In the genomic region with DNA sequence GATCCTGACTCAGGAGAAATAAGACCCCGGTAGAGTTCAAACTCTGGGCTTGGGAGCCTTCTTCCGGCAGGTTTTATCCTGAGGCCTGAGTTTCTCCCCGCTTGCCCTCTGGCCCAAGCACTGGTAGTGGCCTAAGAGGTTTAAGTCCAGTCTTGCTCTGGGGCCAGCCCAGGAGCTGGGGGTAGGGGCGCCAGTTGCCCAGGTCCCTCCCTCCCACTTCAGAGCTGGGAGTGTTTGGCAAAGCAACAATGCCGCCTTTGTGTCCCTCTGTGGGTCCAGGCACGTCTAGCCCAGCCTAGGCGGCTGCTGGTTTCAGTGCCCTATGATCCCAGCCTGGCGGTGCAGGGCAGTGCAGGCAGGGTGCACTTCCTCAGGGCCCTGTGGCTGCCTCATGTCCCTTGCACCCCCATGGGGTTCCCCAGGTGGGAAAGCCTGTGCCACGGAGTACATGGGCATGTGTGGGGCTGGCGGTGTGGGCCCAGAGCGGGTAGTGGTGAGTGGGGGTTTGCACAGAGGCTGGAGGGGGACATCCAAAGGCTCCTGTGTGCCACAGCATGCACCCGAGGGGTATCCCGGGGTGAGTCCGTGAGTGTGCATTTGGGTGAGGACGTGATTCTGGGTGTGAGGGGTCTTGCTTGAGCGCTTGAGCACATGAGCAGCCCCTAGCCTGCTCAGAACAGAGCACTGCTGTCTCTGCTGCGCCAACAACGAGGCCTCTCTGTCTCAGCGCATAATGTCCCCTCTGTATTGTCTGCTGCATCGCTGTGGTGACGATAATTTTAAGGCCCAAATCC, we compare ENCODE assay signal across 11 cellular contexts.
DNase-seq lines count a peak whose midpoint lies in the region; ATAC-seq and TF ChIP-seq lines count a peak whose summit lies in the region.
"Had no signal": no experiment of that assay in that cellular context is flagged by ENCODE, and none has a peak within 500 bp of the region (broad histone marks: within the 10 kb centered on the region; RNA-seq: fewer than 3 reads in every experiment).

No MANE protein-coding gene starts in this region.

- H3K9me3 ChIP-seq in mammary epithelial cell (replicated peaks; ENCODE audit: insufficient read depth, low read length): no peaks in the 10 kb centered on the region
- no peaks in the 10 kb centered on the region for H3K9me3 ChIP-seq in liver (ENCODE audit: control insufficient read depth in 4 of 4, low read length in 3 of 4)

- H3K27me3 ChIP-seq in mammary epithelial cell (ENCODE audit: insufficient read depth, low read length) (no peaks in the 10 kb centered on the region), liver (ENCODE audit: control insufficient read depth in 4 of 4, insufficient read depth in 4 of 4, low read length in 3 of 4) (no peaks in the 10 kb centered on the region)

- H3K4me3 ChIP-seq in mammary epithelial cell (replicated peaks in 1 of 3; ENCODE audit: insufficient read depth in 1 of 3, low read depth in 2 of 3, low read length in 3 of 3) (no peak overlapping the region), liver (ENCODE audit: low read depth in 1 of 3, low read length in 3 of 3) (no peak overlapping the region)

- ATAC-seq in stimulated activated effector memory CD8-positive, alpha-beta T cell treated with anti-CD3 and anti-CD28 coated beads, Interleukin-12 subunit alpha, Interleukin-12 subunit beta, amount 100 ng/mL, for 72 hours: peak; percentile 32
- no peak for ATAC-seq in GM18867 (IDR thresholded peaks at IDR 0.05; ENCODE audit: unreplicated experiment)
- no peak for ATAC-seq in HG02798 (IDR thresholded peaks at IDR 0.05; ENCODE audit: poor library complexity, unreplicated experiment)

- in situ Hi-C loops in mammary epithelial cell (cut with MboI; ENCODE audit: low sequenced_read_pairs in 2 of 2): no loop called here

- H3K27ac Mint-ChIP-seq in stimulated activated effector memory CD8-positive, alpha-beta T cell treated with anti-CD3 and anti-CD28 coated beads, Interleukin-12 subunit alpha, Interleukin-12 subunit beta, amount 100 ng/mL, for 72 hours: no peak overlapping the region
- H3K27ac Mint-ChIP-seq: activated CD4-positive, alpha-beta memory T cell treated with anti-CD3 and anti-CD28 coated beads for 36 hours; activated naive CD8-positive, alpha-beta T cell had no signal

- TF ChIP-seq CTCF in mammary epithelial cell (conservative IDR thresholded peaks at IDR 0.05 in 1 of 2, IDR thresholded peaks at IDR 0.05 in 1 of 2; ENCODE audit: extremely low read depth in 1 of 2, insufficient read depth in 1 of 2, low read depth in 1 of 2, low read length in 2 of 2): no peak
- TF ChIP-seq CTCF in liver (IDR thresholded peaks at IDR 0.05; ENCODE audit: low read depth, low read length, missing input control): no peak

- H4K20me1 ChIP-seq in mammary epithelial cell (ENCODE audit: insufficient read depth, low read length): no peaks in the 10 kb centered on the region

- H3K9ac ChIP-seq in mammary epithelial cell (ENCODE audit: insufficient read depth, low read length): no peak overlapping the region
- no peak overlapping the region for H3K9ac ChIP-seq in liver (ENCODE audit: low read depth in 1 of 2, low read length in 2 of 2)

- no TSS peak for BruUV-seq in mammary epithelial cell (replicated peaks; lab: Mats Ljungman, UMichigan)

- no peaks in the 10 kb centered on the region for H3K79me2 ChIP-seq in mammary epithelial cell (ENCODE audit: insufficient read depth, low read length)

- peak overlapping the region; percentile 37 for H3K4me2 ChIP-seq in mammary epithelial cell (ENCODE audit: insufficient read depth, low read depth, low read length)

- no peak for TF ChIP-seq RAD21 in liver (IDR thresholded peaks at IDR 0.05)

- peaks cover 20% of the 10 kb centered on the region for H3K4me1 ChIP-seq in mammary epithelial cell (ENCODE audit: insufficient read depth, low read length)
- H3K4me1 ChIP-seq in liver (ENCODE audit: control insufficient read depth in 4 of 4, insufficient read depth in 4 of 4, low read length in 3 of 4): no peaks in the 10 kb centered on the region

- DNase-seq in HuH-7.5 (ENCODE audit: low spot score) (peak; percentile 67), mammary epithelial cell (peak; percentile 70), NCI-H2107 (lab: John Stamatoyannopoulos, UW) (no peak)
- no peak for DNase-seq in stimulated activated effector memory CD8-positive, alpha-beta T cell treated with anti-CD3 and anti-CD28 coated beads, Interleukin-12 subunit alpha, Interleukin-12 subunit beta, amount 100 ng/mL, for 72 hours (ENCODE audit: low spot score in 2 of 2)
- DNase-seq in stimulated activated CD4-positive, alpha-beta T cell treated with anti-CD3 and anti-CD28 coated beads, Interleukin-12 subunit alpha, Interleukin-12 subunit beta, amount 100 ng/mL, for 4 hours: no peak
- DNase-seq: activated CD4-positive, alpha-beta memory T cell treated with anti-CD3 and anti-CD28 coated beads for 36 hours; KG1 had no signal

- H3K4me3 Mint-ChIP-seq in stimulated activated effector memory CD8-positive, alpha-beta T cell treated with anti-CD3 and anti-CD28 coated beads, Interleukin-12 subunit alpha, Interleukin-12 subunit beta, amount 100 ng/mL, for 72 hours: no peak overlapping the region
- H3K4me3 Mint-ChIP-seq: activated CD4-positive, alpha-beta memory T cell treated with anti-CD3 and anti-CD28 coated beads for 36 hours; activated naive CD8-positive, alpha-beta T cell had no signal

- dilution Hi-C loops in mammary epithelial cell (cut with HindIII; ENCODE audit: low sequenced_read_pairs): no loop called here

- no peaks in the 10 kb centered on the region for H3K9me3 Mint-ChIP-seq in stimulated activated effector memory CD8-positive, alpha-beta T cell treated with anti-CD3 and anti-CD28 coated beads, Interleukin-12 subunit alpha, Interleukin-12 subunit beta, amount 100 ng/mL, for 72 hours
- H3K9me3 Mint-ChIP-seq: activated CD4-positive, alpha-beta memory T cell treated with anti-CD3 and anti-CD28 coated beads for 36 hours had no signal

- H3K36me3 Mint-ChIP-seq in stimulated activated effector memory CD8-positive, alpha-beta T cell treated with anti-CD3 and anti-CD28 coated beads, Interleukin-12 subunit alpha, Interleukin-12 subunit beta, amount 100 ng/mL, for 72 hours: no peaks in the 10 kb centered on the region
- H3K36me3 Mint-ChIP-seq: activated CD4-positive, alpha-beta memory T cell treated with anti-CD3 and anti-CD28 coated beads for 36 hours; activated naive CD8-positive, alpha-beta T cell had no signal

- no peaks in the 10 kb centered on the region for H3K4me1 Mint-ChIP-seq in stimulated activated effector memory CD8-positive, alpha-beta T cell treated with anti-CD3 and anti-CD28 coated beads, Interleukin-12 subunit alpha, Interleukin-12 subunit beta, amount 100 ng/mL, for 72 hours

- CTCF ChIA-PET in mammary epithelial cell (lab: Charles Lee; ENCODE audit: low non-redundant PET): no interaction called here

- 24% methylated on average over 18 of the region's 21 CpGs for WGBS in mammary epithelial cell (ENCODE audit: low coverage, missing lambda C conversion rate)
- 82% methylated on average over 21 of the region's 21 CpGs for WGBS in liver

- no peaks in the 10 kb centered on the region for H3K36me3 ChIP-seq in mammary epithelial cell (ENCODE audit: insufficient read depth, low read length)
- no peaks in the 10 kb centered on the region for H3K36me3 ChIP-seq in liver (ENCODE audit: control insufficient read depth in 4 of 4, insufficient read depth in 3 of 4, low read depth in 1 of 4, low read length in 3 of 4)

- intact Hi-C loops in mammary epithelial cell (cut with micrococcal nuclease): no loop called here

- H3K27ac ChIP-seq in mammary epithelial cell (ENCODE audit: insufficient read depth, low read depth, low read length) (no peak overlapping the region), liver (ENCODE audit: low read depth in 1 of 2, low read length in 2 of 2) (no peak overlapping the region)

- H2AFZ ChIP-seq in mammary epithelial cell (ENCODE audit: low read depth, low read length): peak overlapping the region; percentile 89

TF ChIP-seq in liver, 16 proteins besides CTCF, POLR2A, EP300 and RAD21:
- TF ChIP-seq RXRA (IDR thresholded peaks at IDR 0.05) (peak in 1 of 2 donors; percentile 16), HNF4A (conservative IDR thresholded peaks at IDR 0.05) (peak; percentile 36 to 54)
- TF ChIP-seq, protein P1, sequence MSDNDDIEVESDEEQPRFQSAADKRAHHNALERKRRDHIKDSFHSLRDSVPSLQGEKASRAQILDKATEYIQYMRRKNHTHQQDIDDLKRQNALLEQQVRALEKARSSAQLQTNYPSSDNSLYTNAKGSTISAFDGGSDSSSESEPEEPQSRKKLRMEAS (IDR thresholded peaks at IDR 0.05): no peak

Comparison
In these comparisons a context has a peak if more than half of its experiments do, and no peak if none do; other contexts are left out.
1. DNase-seq: peak in HuH-7.5 (single experiment) and mammary epithelial cell (single experiment); none in stimulated activated effector memory CD8-positive, alpha-beta T cell treated with anti-CD3 and anti-CD28 coated beads, Interleukin-12 subunit alpha, Interleukin-12 subunit beta, amount 100 ng/mL, for 72 hours (0 of 2), stimulated activated CD4-positive, alpha-beta T cell treated with anti-CD3 and anti-CD28 coated beads, Interleukin-12 subunit alpha, Interleukin-12 subunit beta, amount 100 ng/mL, for 4 hours (single experiment) and NCI-H2107 (single experiment).